Comparison of ENCODE assay signal across 2 cellular contexts in the genomic region with DNA sequence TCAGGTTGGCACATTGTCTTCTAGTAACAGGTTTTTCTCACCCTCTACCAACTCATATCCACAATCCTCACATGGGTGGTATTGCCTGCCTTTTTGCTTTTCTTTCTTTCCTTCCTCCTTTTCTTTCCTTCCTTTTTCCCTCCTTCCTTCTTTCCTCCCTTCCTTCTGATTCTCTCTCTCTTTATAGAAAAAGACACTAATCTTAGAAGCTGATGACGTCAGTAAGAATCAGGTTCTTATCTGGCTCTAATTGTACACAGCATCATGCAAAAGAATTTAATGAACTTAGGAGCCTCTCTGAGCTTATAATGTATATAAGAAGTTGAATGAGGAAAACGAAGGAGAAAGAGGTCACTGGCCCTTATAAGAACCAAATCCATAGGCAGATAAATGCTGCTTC.
TF ChIP-seq lines count a peak whose summit lies in the region.

No MANE protein-coding gene starts in this region.

TF ChIP-seq in HepG2, 621 proteins besides CTCF, POLR2A, EP300 and RAD21:
- no peak for TF ChIP-seq RARA (CRISPR knock-in tag; IDR thresholded peaks at IDR 0.05)
- TF ChIP-seq ATF7 (IDR thresholded peaks at IDR 0.05): peak; percentile 94
- no peak for TF ChIP-seq ATF7 (CRISPR knock-in tag; IDR thresholded peaks at IDR 0.05)
- TF ChIP-seq ATAD3A (CRISPR knock-in tag; IDR thresholded peaks at IDR 0.05): no peak
- TF ChIP-seq CREB1 (IDR thresholded peaks at IDR 0.05): peak; percentile 93
- no peak for TF ChIP-seq CREB1 (CRISPR knock-in tag; IDR thresholded peaks at IDR 0.05)
- no peak for TF ChIP-seq ZNF558 (CRISPR knock-in tag; IDR thresholded peaks at IDR 0.05; ENCODE audit: borderline replicate concordance)
- TF ChIP-seq ATF1 (CRISPR knock-in tag; IDR thresholded peaks at IDR 0.05): no peak
- TF ChIP-seq ZFP36L2 (CRISPR knock-in tag; IDR thresholded peaks at IDR 0.05): no peak
TF ChIP-seq in HepG2: peak in this region for 2.

TF ChIP-seq in HEK293, 187 proteins besides CTCF, POLR2A, EP300 and RAD21:
- TF ChIP-seq ZBTB7A (tag by site-specific recombination; IDR thresholded peaks at IDR 0.05; ENCODE audit: low read depth) (no peak), GLI4 (tag by site-specific recombination; IDR thresholded peaks at IDR 0.05) (no peak), BCL11B (tag by site-specific recombination; IDR thresholded peaks at IDR 0.05; ENCODE audit: low read depth) (no peak)
- TF ChIP-seq, protein P1, sequence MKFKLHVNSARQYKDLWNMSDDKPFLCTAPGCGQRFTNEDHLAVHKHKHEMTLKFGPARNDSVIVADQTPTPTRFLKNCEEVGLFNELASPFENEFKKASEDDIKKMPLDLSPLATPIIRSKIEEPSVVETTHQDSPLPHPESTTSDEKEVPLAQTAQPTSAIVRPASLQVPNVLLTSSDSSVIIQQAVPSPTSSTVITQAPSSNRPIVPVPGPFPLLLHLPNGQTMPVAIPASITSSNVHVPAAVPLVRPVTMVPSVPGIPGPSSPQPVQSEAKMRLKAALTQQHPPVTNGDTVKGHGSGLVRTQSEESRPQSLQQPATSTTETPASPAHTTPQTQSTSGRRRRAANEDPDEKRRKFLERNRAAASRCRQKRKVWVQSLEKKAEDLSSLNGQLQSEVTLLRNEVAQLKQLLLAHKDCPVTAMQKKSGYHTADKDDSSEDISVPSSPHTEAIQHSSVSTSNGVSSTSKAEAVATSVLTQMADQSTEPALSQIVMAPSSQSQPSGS (tag by site-specific recombination; IDR thresholded peaks at IDR 0.05; ENCODE audit: low read depth): peak; percentile 50; the same call in 1 of the 2 replicates
